8 cellular contexts compared by ENCODE assay signal in genomic region chr6:156777866-156778614, GRCh38. TPM values are rescaled to one million over a fixed set of nuclear protein-coding genes. Genes with fewer than 3 reads are reported as not detected.
DNase-seq lines count a peak whose midpoint lies in the region; ATAC-seq and TF ChIP-seq lines count a peak whose summit lies in the region.

No MANE protein-coding gene starts in this region.

- peak; percentile 67 for DNase-seq in NCI-H82 (lab: John Stamatoyannopoulos, UW)
- DNase-seq in NCI-H82 treated with DMSO at 0.1 percent for 48 hours (lab: John Stamatoyannopoulos, UW; ENCODE audit: unreplicated experiment): no peak
- peak; percentile 44 for DNase-seq in RWPE1 (ENCODE audit: low spot score)
- DNase-seq in activated naive CD4-positive, alpha-beta T cell treated with anti-CD3 and anti-CD28 coated beads, Interleukin-2, amount 10 ng/mL, durations not matched to agents 7 days and 5 days: peak; percentile 71
- peak; percentile 64 to 71 for DNase-seq in cardiac muscle cell (ENCODE audit: low read depth in 1 of 2, low spot score in 1 of 2)
- DNase-seq in posterior cingulate gyrus: peak; percentile 23 to 90 (median 40)

- peak overlapping the region; percentile 96 for H3K27ac Mint-ChIP-seq in activated naive CD4-positive, alpha-beta T cell treated with anti-CD3 and anti-CD28 coated beads, Interleukin-2, amount 10 ng/mL, durations not matched to agents 7 days and 5 days

- H3K36me3 Mint-ChIP-seq in activated naive CD4-positive, alpha-beta T cell treated with anti-CD3 and anti-CD28 coated beads, Interleukin-2, amount 10 ng/mL, durations not matched to agents 7 days and 5 days: peaks cover 11% of the 10 kb centered on the region

- CTCF ChIA-PET in RWPE1 (lab: Yijun Ruan, JAX): interaction anchor here (1.6 kb wide), 1 partner anchor 213 kb away, joined by 5 read pairs; no protein-coding TSS in a partner anchor
- CTCF ChIA-PET in activated naive CD4-positive, alpha-beta T cell treated with anti-CD3 and anti-CD28 coated beads, Interleukin-2, amount 10 ng/mL, durations not matched to agents 7 days and 5 days (lab: Charles Lee): interaction anchor here (0.9 kb wide), 1 partner anchor 89 kb away, joined by 3 read pairs; no protein-coding TSS in a partner anchor

- under 1% methylated on average over 85 of the region's 85 CpGs for WGBS in urinary bladder

- H3K4me3 ChIP-seq in cardiac muscle cell (peak overlapping the region; percentile 79), urinary bladder (ENCODE audit: low read depth, low read length) (peak overlapping the region; percentile 99)

- ATAC-seq in HG03139 (IDR thresholded peaks at IDR 0.05; ENCODE audit: unreplicated experiment): peak; percentile 9

- H3K36me3 ChIP-seq in cardiac muscle cell (no peaks in the 10 kb centered on the region), urinary bladder (ENCODE audit: insufficient read depth) (no peaks in the 10 kb centered on the region)

- H3K27me3 ChIP-seq in cardiac muscle cell: no peaks in the 10 kb centered on the region

- no peaks in the 10 kb centered on the region for H3K9me3 ChIP-seq in cardiac muscle cell (ENCODE audit: low read depth)

- intact Hi-C loops in posterior cingulate gyrus (cut with DNase I): loop anchor here (1.0 to 10.0 kb wide), 3 partner anchors 91 to 243 kb away; no protein-coding TSS in a partner anchor

- TF ChIP-seq CTCF in RWPE1 (conservative IDR thresholded peaks at IDR 0.05; ENCODE audit: low read depth): no peak
- no peak for TF ChIP-seq CTCF in cardiac muscle cell (IDR thresholded peaks at IDR 0.05; ENCODE audit: low read depth, low read length)

- H3K4me1 ChIP-seq in cardiac muscle cell (ENCODE audit: low read depth): peaks cover 34% of the 10 kb centered on the region
- no peaks in the 10 kb centered on the region for H3K4me1 ChIP-seq in urinary bladder (ENCODE audit: insufficient read depth)

- peak overlapping the region; percentile 97 for H3K27ac ChIP-seq in RWPE1
- peak overlapping the region; percentile 96 for H3K27ac ChIP-seq in cardiac muscle cell
- H3K27ac ChIP-seq in urinary bladder (ENCODE audit: low read depth): peak overlapping the region; percentile 99

- POLR2A ChIA-PET in RWPE1 (lab: Yijun Ruan, JAX; ENCODE audit: low non-redundant PET): interaction anchor here (0.7 kb wide), 1 partner anchor 177 kb away, joined by 4 read pairs; no protein-coding TSS in a partner anchor

- peaks cover 46% of the 10 kb centered on the region for H3K4me1 Mint-ChIP-seq in activated naive CD4-positive, alpha-beta T cell treated with anti-CD3 and anti-CD28 coated beads, Interleukin-2, amount 10 ng/mL, durations not matched to agents 7 days and 5 days

- no peaks in the 10 kb centered on the region for H3K27me3 Mint-ChIP-seq in activated naive CD4-positive, alpha-beta T cell treated with anti-CD3 and anti-CD28 coated beads, Interleukin-2, amount 10 ng/mL, durations not matched to agents 7 days and 5 days

- H3K9me3 Mint-ChIP-seq in activated naive CD4-positive, alpha-beta T cell treated with anti-CD3 and anti-CD28 coated beads, Interleukin-2, amount 10 ng/mL, durations not matched to agents 7 days and 5 days: no peaks in the 10 kb centered on the region

- H3K4me3 Mint-ChIP-seq in activated naive CD4-positive, alpha-beta T cell treated with anti-CD3 and anti-CD28 coated beads, Interleukin-2, amount 10 ng/mL, durations not matched to agents 7 days and 5 days: peak overlapping the region; percentile 84

RNA-seq across cellular contexts. Expression of gene ARID1B, which starts 0.9 kb away (rescaled TPM):
- total RNA-seq in cardiac muscle cell (33.7 and 72.7 TPM in 2 replicates), urinary bladder (213 TPM)
- polyA plus RNA-seq in cardiac muscle cell (41.9 and 59.8 TPM in 2 replicates), urinary bladder (36.2 TPM)
